ENCODE assay signal across 9 cellular contexts in the genomic region with DNA sequence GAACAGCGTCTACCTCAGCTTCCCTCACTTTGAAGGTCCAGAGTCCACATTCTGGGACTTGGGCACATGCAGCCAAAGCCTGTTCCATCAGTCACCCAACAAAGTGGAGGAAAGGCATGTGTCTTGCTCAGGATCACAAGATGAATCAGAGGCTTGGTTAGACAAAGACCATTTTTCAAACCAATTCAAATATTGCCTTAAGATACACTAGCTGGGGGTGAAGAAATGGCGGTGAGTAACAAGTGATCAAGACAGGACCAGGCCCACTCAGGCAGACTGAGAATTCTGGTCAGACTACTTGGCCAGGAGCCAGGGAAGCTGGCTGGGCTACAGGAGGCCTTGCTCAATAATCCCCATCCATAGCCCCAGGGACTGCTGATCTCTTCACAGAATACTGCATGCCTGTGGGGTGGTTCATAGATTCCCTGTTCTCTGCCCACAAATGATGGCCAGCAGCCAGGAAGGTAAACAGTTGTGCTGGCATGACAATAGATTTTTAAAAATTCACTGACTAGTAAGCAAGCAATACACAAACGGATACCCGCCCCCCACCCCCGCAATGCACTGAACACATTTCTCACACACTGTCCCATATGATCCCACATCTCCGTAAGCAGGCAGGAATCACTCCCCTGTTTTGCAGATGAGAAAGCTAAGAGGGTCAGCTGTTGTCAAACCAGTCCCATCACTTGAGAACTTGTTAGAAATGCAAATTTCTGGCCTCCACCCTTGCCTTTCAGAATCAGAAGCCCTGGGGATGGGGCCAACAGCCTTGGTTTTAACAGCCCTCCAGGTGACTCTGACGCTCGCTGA. TPM values are rescaled to one million over a fixed set of nuclear protein-coding genes. Genes with fewer than 3 reads are reported as not detected.
DNase-seq lines count a peak whose midpoint lies in the region; TF ChIP-seq lines count a peak whose summit lies in the region.
"Had no signal": no experiment of that assay in that cellular context is flagged by ENCODE, and none has a peak within 500 bp of the region (broad histone marks: within the 10 kb centered on the region; RNA-seq: fewer than 3 reads in every experiment).

No MANE protein-coding gene starts in this region.

- DNase-seq in NCI-H2227 (lab: John Stamatoyannopoulos, UW; ENCODE audit: unreplicated experiment): peak; percentile 30
- DNase-seq in NCI-H2227 treated with DMSO at 0.1 percent for 48 hours (lab: John Stamatoyannopoulos, UW): no peak
- DNase-seq in RPMI7951 (ENCODE audit: low read depth): peak; percentile 100
- DNase-seq in fibroblast of the aortic adventitia (ENCODE audit: low read depth): peak; percentile 100
- DNase-seq in progenitor cell of endocrine pancreas (ENCODE audit: low spot score, unreplicated experiment): no peak
- DNase-seq in stimulated activated CD4-positive, alpha-beta T cell treated with anti-CD3 and anti-CD28 coated beads, Interleukin-1b, Interleukin-23, amount 100 ng/mL, for 48 hours: no peak
- DNase-seq in activated CD4-positive, alpha-beta T cell treated with anti-CD3 and anti-CD28 coated beads for 48 hours: no peak
- no peak for DNase-seq in activated T-cell treated with anti-CD3 and anti-CD28 coated beads, Interleukin-2, amount 50 U/mL, for 48 hours

- no peaks in the 10 kb centered on the region for H3K9me3 Mint-ChIP-seq in progenitor cell of endocrine pancreas (ENCODE audit: low read depth)

- H3K27me3 Mint-ChIP-seq in progenitor cell of endocrine pancreas: no peaks in the 10 kb centered on the region

- no peak overlapping the region for H3K4me3 ChIP-seq in fibroblast of the aortic adventitia (ENCODE audit: low read depth, low read length)
- H3K4me3 ChIP-seq: skin epidermis had no signal

- no peak for TF ChIP-seq CTCF in fibroblast of the aortic adventitia (IDR thresholded peaks at IDR 0.05; ENCODE audit: insufficient read depth, low read length)
- TF ChIP-seq CTCF in progenitor cell of endocrine pancreas (IDR thresholded peaks at IDR 0.05; ENCODE audit: unreplicated experiment): no peak

- peak overlapping the region; percentile 45 for H3K27ac Mint-ChIP-seq in progenitor cell of endocrine pancreas

- H3K4me3 Mint-ChIP-seq in progenitor cell of endocrine pancreas (ENCODE audit: low read depth): no peak overlapping the region

- peaks cover 23% of the 10 kb centered on the region for H3K36me3 Mint-ChIP-seq in progenitor cell of endocrine pancreas (ENCODE audit: insufficient read depth)

- H3K4me1 Mint-ChIP-seq in progenitor cell of endocrine pancreas (ENCODE audit: low read depth): peaks cover 25% of the 10 kb centered on the region

RNA-seq across cellular contexts. Expression of a gene that starts 27.2 kb away (rescaled TPM):
- total RNA-seq in RPMI7951 (2014; rRNA removed; shearing (Covaris generic)): 58.9 and 74.6 TPM in 2 replicates
- total RNA-seq in fibroblast of the aortic adventitia (ENCODE audit: low replicate concordance) (50.0 and 64.3 TPM in 2 replicates), progenitor cell of endocrine pancreas (93.6 and 96.1 TPM in 2 replicates)

Comparison
In these comparisons a context has a peak if more than half of its experiments do, and no peak if none do; other contexts are left out.
1. DNase-seq: peak in NCI-H2227 (single experiment), RPMI7951 (single experiment) and fibroblast of the aortic adventitia (single experiment); none in NCI-H2227 treated with DMSO at 0.1 percent for 48 hours (single experiment), progenitor cell of endocrine pancreas (single experiment), stimulated activated CD4-positive, alpha-beta T cell treated with anti-CD3 and anti-CD28 coated beads, Interleukin-1b, Interleukin-23, amount 100 ng/mL, for 48 hours (single experiment), activated CD4-positive, alpha-beta T cell treated with anti-CD3 and anti-CD28 coated beads for 48 hours (single experiment) and activated T-cell treated with anti-CD3 and anti-CD28 coated beads, Interleukin-2, amount 50 U/mL, for 48 hours (0 of 2).